ENCODE assay signal across 8 cellular contexts in the genomic region with DNA sequence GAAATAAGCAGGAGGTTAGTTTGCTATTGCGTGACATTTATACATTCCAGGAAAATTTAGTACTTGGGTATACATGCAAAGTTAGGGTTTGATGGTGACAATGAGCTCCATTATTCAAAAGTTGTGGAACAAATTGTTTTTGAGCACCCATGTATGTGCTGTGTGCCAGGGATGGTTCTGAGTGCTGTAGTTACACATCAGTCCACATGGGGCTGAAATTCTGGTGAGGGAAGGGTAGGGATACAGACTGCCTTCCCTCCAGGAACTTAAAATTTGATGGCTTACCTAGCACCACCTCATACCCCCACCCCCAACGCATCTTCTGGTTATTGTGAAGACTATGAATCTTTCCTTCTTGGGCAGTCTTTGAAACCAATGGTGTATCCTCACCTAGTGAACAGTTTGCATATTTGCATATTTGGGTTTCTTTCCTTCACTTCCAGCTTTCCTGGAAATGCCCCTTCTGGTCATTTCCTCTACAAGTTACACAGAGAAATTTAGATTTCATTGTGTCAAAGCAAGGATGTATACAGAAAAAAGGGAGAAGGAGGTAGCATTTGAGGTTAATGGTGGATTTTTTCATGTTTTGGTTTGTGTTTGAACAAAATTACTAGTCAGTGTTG.
DNase-seq lines count a peak whose midpoint lies in the region; ATAC-seq and TF ChIP-seq lines count a peak whose summit lies in the region.

No MANE protein-coding gene starts in this region.

- DNase-seq in heart left ventricle (peak in 2 of 5 donors; percentile 24 to 25), left ventricle myocardium superior (no peak), RWPE2 (ENCODE audit: low spot score) (no peak), glomerular visceral epithelial cell (ENCODE audit: extremely low spot score) (peak; percentile 57), tibial artery (no peak), NOMO-1 (lab: John Stamatoyannopoulos, UW; ENCODE audit: unreplicated experiment in 2 of 2) (no peak)

- H3K27me3 ChIP-seq in heart left ventricle (peaks cover 0 to 16% (median 0%) of the 10 kb centered on the region in 9 donors), RWPE2 (ENCODE audit: insufficient read depth, poor library complexity, severe bottlenecking) (no peaks in the 10 kb centered on the region), tibial artery (no peaks in the 10 kb centered on the region)

- peaks cover 0 to 49% (median 27%) of the 10 kb centered on the region in 12 donors for H3K4me1 ChIP-seq in heart left ventricle
- H3K4me1 ChIP-seq in RWPE2 (ENCODE audit: insufficient read depth, poor library complexity, severe bottlenecking): peaks cover 17% of the 10 kb centered on the region
- H3K4me1 ChIP-seq in tibial artery: peaks cover 0 to 66% (median 38%) of the 10 kb centered on the region in 4 donors

- intact Hi-C loops in heart left ventricle (cut with DNase I): loop anchor here in 7 of 10 donors (2.0 to 10.0 kb wide), 9 partner anchors 36 to 152 kb away; no protein-coding TSS in a partner anchor
- intact Hi-C loops in left ventricle myocardium superior (cut with micrococcal nuclease): loop anchor here (5.0 kb wide), 1 partner anchor 36 kb away; no protein-coding TSS in a partner anchor
- intact Hi-C loops in tibial artery (cut with DNase I; ENCODE audit: low total_unique reads): no loop called here

- ATAC-seq in heart left ventricle: no peak
- no peak for ATAC-seq in left ventricle myocardium superior
- no peak for ATAC-seq in RWPE2 (ENCODE audit: low read depth)
- ATAC-seq in HG02588 (IDR thresholded peaks at IDR 0.05; ENCODE audit: unreplicated experiment): no peak
- no peak for ATAC-seq in GM18873 (IDR thresholded peaks at IDR 0.05; ENCODE audit: low FRiP score, unreplicated experiment)

- TF ChIP-seq CTCF in heart left ventricle (IDR thresholded peaks at IDR 0.05) (peak; percentile 25 to 59 (median 40)), RWPE2 (IDR thresholded peaks at IDR 0.05; ENCODE audit: poor library complexity, severe bottlenecking) (peak; percentile 47), tibial artery (IDR thresholded peaks at IDR 0.05) (peak; percentile 57 to 58)

- H3K9me3 ChIP-seq in heart left ventricle (no peaks in the 10 kb centered on the region), RWPE2 (ENCODE audit: severe bottlenecking) (no peaks in the 10 kb centered on the region), tibial artery (no peaks in the 10 kb centered on the region)

- WGBS in heart left ventricle, 4 donors: 80 to 84% (median 82%) methylated on average over 2 of the region's 2 CpGs

- no peak for TF ChIP-seq POLR2A in heart left ventricle (IDR thresholded peaks at IDR 0.05)

- H3K4me3 ChIP-seq in heart left ventricle (peak overlapping the region in 10 of 12 donors; percentile 66 to 96 (median 90)), RWPE2 (ENCODE audit: severe bottlenecking) (no peak overlapping the region), tibial artery (peak overlapping the region; percentile 69 to 90)

- H3K27ac ChIP-seq in heart left ventricle: peak overlapping the region in 8 of 12 donors; percentile 95 to 100 (median 98)
- peak overlapping the region; percentile 98 for H3K27ac ChIP-seq in RWPE2 (ENCODE audit: poor library complexity, severe bottlenecking)
- H3K27ac ChIP-seq in tibial artery: peak overlapping the region; percentile 92 to 98

- H3K36me3 ChIP-seq in heart left ventricle (peaks cover 0 to 5% (median 0%) of the 10 kb centered on the region in 9 donors), RWPE2 (ENCODE audit: low read depth) (peaks cover 26% of the 10 kb centered on the region), tibial artery (no peaks in the 10 kb centered on the region)
